In the genomic region with DNA sequence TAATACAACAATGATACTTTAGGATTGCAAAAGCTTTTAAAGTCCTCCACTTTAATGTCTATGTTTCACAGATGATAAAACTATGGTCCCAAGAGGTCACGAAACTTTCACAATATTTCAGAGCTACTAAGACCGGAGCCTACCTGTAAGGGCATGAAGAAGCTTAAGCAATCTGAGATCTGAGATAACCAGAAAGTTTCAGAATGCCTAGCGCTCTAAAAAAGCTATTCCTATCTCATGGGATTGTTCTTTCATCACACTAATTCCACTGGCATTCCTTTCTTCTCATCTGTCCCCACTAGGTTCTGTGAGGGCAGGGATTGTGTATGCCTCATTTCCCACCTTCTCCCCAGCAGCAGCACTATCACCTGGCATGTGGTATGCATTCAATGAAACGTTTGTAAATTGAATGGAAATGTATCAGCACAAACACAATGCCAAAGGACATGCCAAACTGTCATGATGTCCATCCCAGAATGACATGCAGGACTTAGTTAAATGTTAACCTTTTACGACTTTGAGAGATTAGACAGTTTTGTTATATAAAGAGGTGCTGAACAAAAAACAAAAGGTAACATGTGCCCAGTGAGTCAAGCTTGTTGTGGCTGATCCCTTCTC, we compare ENCODE assay signal across 13 cellular contexts.
"Had no signal": no experiment of that assay in that cellular context is flagged by ENCODE, and none has a peak within 500 bp of the region (broad histone marks: within the 10 kb centered on the region; RNA-seq: fewer than 3 reads in every experiment).

No MANE protein-coding gene starts in this region.

- H3K4me1 ChIP-seq: gastroesophageal sphincter had no signal

- DNase-seq: activated effector memory CD4-positive, alpha-beta T cell treated with anti-CD3 and anti-CD28 coated beads, Interleukin-2, amount 50 U/mL, for 16 hours; activated naive CD8-positive, alpha-beta T cell treated with anti-CD3 and anti-CD28 coated beads for 36 hours; activated T-cell treated with anti-CD3 and anti-CD28 coated beads, Interleukin-2, amount 50 U/mL, for 4 hours; anterior cingulate cortex; left cardiac atrium; nephron progenitor cell; ovary; retina; stimulated activated CD4-positive, alpha-beta T cell treated with anti-CD3 and anti-CD28 coated beads, Interleukin-4, amount 100 ng/mL, for 4 hours had no signal

- H3K27me3 ChIP-seq: gastroesophageal sphincter, ovary had no signal

- H3K27ac Mint-ChIP-seq: activated naive CD8-positive, alpha-beta T cell treated with anti-CD3 and anti-CD28 coated beads for 36 hours; nephron progenitor cell had no signal

- H3K4me1 Mint-ChIP-seq: activated naive CD8-positive, alpha-beta T cell treated with anti-CD3 and anti-CD28 coated beads for 36 hours had no signal

- H3K27ac ChIP-seq: cardiac muscle cell, gastroesophageal sphincter, ovary, skin epidermis had no signal

- H3K4me3 ChIP-seq: cardiac muscle cell, gastroesophageal sphincter, ovary, skin epidermis had no signal

- H3K36me3 ChIP-seq: cardiac muscle cell, gastroesophageal sphincter, ovary had no signal

- H3K36me3 Mint-ChIP-seq: activated naive CD8-positive, alpha-beta T cell treated with anti-CD3 and anti-CD28 coated beads for 36 hours had no signal

- H3K9me3 Mint-ChIP-seq: activated T-cell treated with anti-CD3 and anti-CD28 coated beads, Interleukin-2, amount 50 U/mL, for 4 hours; nephron progenitor cell had no signal

- ATAC-seq: activated CD4-positive, CD25-positive, alpha-beta regulatory T cell treated with anti-CD3 and anti-CD28 coated beads, Interleukin-2, amount 50 U/mL, for 24 hours; activated T-cell treated with anti-CD3 and anti-CD28 coated beads, Interleukin-2, amount 50 U/mL, for 4 hours; gastroesophageal sphincter; left cardiac atrium had no signal

- H3K4me3 Mint-ChIP-seq: activated naive CD8-positive, alpha-beta T cell treated with anti-CD3 and anti-CD28 coated beads for 36 hours; activated T-cell treated with anti-CD3 and anti-CD28 coated beads, Interleukin-2, amount 50 U/mL, for 4 hours; nephron progenitor cell had no signal

- H3K9me3 ChIP-seq: gastroesophageal sphincter, ovary had no signal
